Comparison of ENCODE assay signal across 10 cellular contexts in genomic region chrX:42392846-42393245, GRCh38.
"Had no signal": no experiment of that assay in that cellular context is flagged by ENCODE, and none has a peak within 500 bp of the region (broad histone marks: within the 10 kb centered on the region; RNA-seq: fewer than 3 reads in every experiment).

No MANE protein-coding gene starts in this region.

- DNase-seq: GM23248, GOT3, H7, HFFc6, KBM-7 had no signal

- H3K4me3 ChIP-seq: GM23248, HAP-1 had no signal

- H3K27ac Mint-ChIP-seq: HFFc6, IgD-negative memory B cell had no signal

- H3K36me3 Mint-ChIP-seq: IgD-negative memory B cell had no signal

- H2AFZ ChIP-seq: GM23248 had no signal

- H3K9me3 Mint-ChIP-seq: IgD-negative memory B cell had no signal

- H3K4me1 Mint-ChIP-seq: IgD-negative memory B cell had no signal

- H3K4me3 Mint-ChIP-seq: HFFc6, IgD-negative memory B cell had no signal

- H3K36me3 ChIP-seq: HAP-1 had no signal

- H3K9me3 ChIP-seq: HAP-1 had no signal

- H3K4me1 ChIP-seq: HAP-1 had no signal

- ATAC-seq: HCT116, HepG2 had no signal

- H3K9ac ChIP-seq: GM23248 had no signal

- H3K27ac ChIP-seq: GM23248, HL-60 had no signal

- FAIRE-seq: HepG2 had no signal
